1 cellular context compared by ENCODE assay signal in genomic region chr1:12518956-12519707, GRCh38.
TF ChIP-seq lines count a peak whose summit lies in the region.

No MANE protein-coding gene starts in this region.

TF ChIP-seq in IMR-90, 13 proteins besides CTCF, POLR2A, EP300 and RAD21 (continued from another document):
- TF ChIP-seq USF2 (IDR thresholded peaks at IDR 0.05; ENCODE audit: low read depth, low read length) (no peak), MAZ (IDR thresholded peaks at IDR 0.05; ENCODE audit: borderline replicate concordance, low read depth, low read length) (no peak), MAFK (IDR thresholded peaks at IDR 0.05; ENCODE audit: low read depth, low read length) (no peak), NFE2L2 (IDR thresholded peaks at IDR 0.05; ENCODE audit: low read depth, low read length) (no peak), RFX5 (IDR thresholded peaks at IDR 0.05; ENCODE audit: low read depth, low read length) (no peak)
